In the genomic region with DNA sequence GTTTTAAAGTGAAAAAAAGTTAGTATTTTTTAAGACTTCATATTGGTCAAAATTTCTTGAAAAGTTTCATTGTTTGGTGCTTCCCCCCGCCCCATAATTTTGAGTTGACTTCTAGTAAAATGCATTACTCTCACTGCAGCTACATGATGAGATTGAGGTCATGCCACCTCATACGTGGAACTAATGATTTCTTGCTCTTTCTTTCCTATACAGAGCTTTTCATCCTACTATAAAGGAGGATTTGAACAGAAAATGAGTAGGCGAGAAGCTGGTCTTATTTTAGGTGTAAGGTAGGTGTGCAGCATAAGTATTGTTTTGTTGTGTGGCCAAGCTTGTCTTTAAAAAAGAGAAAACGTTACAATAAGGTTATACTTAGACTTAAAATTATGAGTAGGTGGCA, we compare ENCODE assay signal across 14 cellular contexts. TPM values are rescaled to one million over a fixed set of nuclear protein-coding genes. Genes with fewer than 3 reads are reported as not detected.
A peak's percentile ranks its signal among the peaks of the same experiment; 100 is the strongest.
DNase-seq lines count a peak whose midpoint lies in the region; ATAC-seq, FAIRE-seq and TF ChIP-seq lines count a peak whose summit lies in the region.
"Had no signal": no experiment of that assay in that cellular context is flagged by ENCODE, and none has a peak within 500 bp of the region (broad histone marks: within the 10 kb centered on the region; RNA-seq: fewer than 3 reads in every experiment).

No MANE protein-coding gene starts in this region.

- no peaks in the 10 kb centered on the region for H3K27me3 ChIP-seq in mammary epithelial cell (ENCODE audit: insufficient read depth, low read length)

- H3K27me3 Mint-ChIP-seq in MCF 10A (ENCODE audit: insufficient read depth, unreplicated experiment): no peaks in the 10 kb centered on the region
- no peaks in the 10 kb centered on the region for H3K27me3 Mint-ChIP-seq in memory B cell
- H3K27me3 Mint-ChIP-seq in osteocyte (ENCODE audit: unreplicated experiment): no peaks in the 10 kb centered on the region
- H3K27me3 Mint-ChIP-seq: B cell; CD4-positive, alpha-beta T cell had no signal

- FAIRE-seq in GM12892 (lab: Jason Lieb, UNC): peak; percentile 57

- no peak overlapping the region for H3K27ac ChIP-seq in mammary epithelial cell (ENCODE audit: insufficient read depth, low read depth, low read length)
- H3K27ac ChIP-seq: HL-60 had no signal

- BruUV-seq in MCF 10A (replicated peaks; lab: Mats Ljungman, UMichigan) (no TSS peak), mammary epithelial cell (replicated peaks; lab: Mats Ljungman, UMichigan) (no TSS peak)

- H3K9me3 Mint-ChIP-seq in MCF 10A (ENCODE audit: unreplicated experiment): no peaks in the 10 kb centered on the region
- peaks cover 3% of the 10 kb centered on the region for H3K9me3 Mint-ChIP-seq in memory B cell
- H3K9me3 Mint-ChIP-seq in osteocyte (ENCODE audit: unreplicated experiment): no peaks in the 10 kb centered on the region
- H3K9me3 Mint-ChIP-seq: HFFc6 had no signal

- peaks cover 12% of the 10 kb centered on the region for H3K79me2 ChIP-seq in mammary epithelial cell (ENCODE audit: insufficient read depth, low read length)

- H3K4me2 ChIP-seq in mammary epithelial cell (ENCODE audit: insufficient read depth, low read depth, low read length): no peak overlapping the region

- H3K27ac Mint-ChIP-seq in MCF 10A (ENCODE audit: low read depth, unreplicated experiment): peak overlapping the region; percentile 47
- H3K27ac Mint-ChIP-seq in memory B cell: peak overlapping the region; percentile 67
- H3K27ac Mint-ChIP-seq in osteocyte (ENCODE audit: unreplicated experiment): peak overlapping the region; percentile 51
- H3K27ac Mint-ChIP-seq: B cell; CD4-positive, alpha-beta T cell had no signal

- no peak overlapping the region for H3K4me3 ChIP-seq in mammary epithelial cell (replicated peaks in 1 of 3; ENCODE audit: insufficient read depth in 1 of 3, low read depth in 2 of 3, low read length in 3 of 3)

- CTCF ChIA-PET in MCF 10A (lab: Yijun Ruan, JAX) (no interaction called here), mammary epithelial cell (lab: Charles Lee; ENCODE audit: low non-redundant PET) (no interaction called here)

- POLR2A ChIA-PET in MCF 10A (lab: Yijun Ruan, JAX): no interaction called here

- dilution Hi-C loops in mammary epithelial cell (cut with HindIII; ENCODE audit: low sequenced_read_pairs): no loop called here

- 74% methylated on average over 4 of the region's 4 CpGs for WGBS in mammary epithelial cell (ENCODE audit: low coverage, missing lambda C conversion rate)

- H3K36me3 Mint-ChIP-seq in MCF 10A (ENCODE audit: insufficient read depth, unreplicated experiment): peaks cover 25% of the 10 kb centered on the region
- peaks cover 21% of the 10 kb centered on the region for H3K36me3 Mint-ChIP-seq in memory B cell
- H3K36me3 Mint-ChIP-seq in osteocyte (ENCODE audit: unreplicated experiment): peaks cover 13% of the 10 kb centered on the region

- H3K4me3 Mint-ChIP-seq in MCF 10A (ENCODE audit: unreplicated experiment) (no peak overlapping the region), memory B cell (no peak overlapping the region), osteocyte (ENCODE audit: unreplicated experiment) (no peak overlapping the region)
- H3K4me3 Mint-ChIP-seq: B cell; CD4-positive, alpha-beta T cell; HFFc6 had no signal

- no peaks in the 10 kb centered on the region for H3K9me3 ChIP-seq in mammary epithelial cell (replicated peaks; ENCODE audit: insufficient read depth, low read length)

- in situ Hi-C loops in mammary epithelial cell (cut with MboI; ENCODE audit: low sequenced_read_pairs in 2 of 2): loop anchor here in 1 of 2 donors (25.0 kb wide), 1 partner anchor 709 kb away; a partner anchor contains a TSS

- intact Hi-C loops in MCF 10A (cut with micrococcal nuclease): no loop called here
- intact Hi-C loops in mammary epithelial cell (cut with micrococcal nuclease): no loop called here

- no peaks in the 10 kb centered on the region for H3K36me3 ChIP-seq in mammary epithelial cell (ENCODE audit: insufficient read depth, low read length)

- TF ChIP-seq POLR2A in GM12892 (IDR thresholded peaks at IDR 0.05; ENCODE audit: low read depth, low read length): no peak

- no peak overlapping the region for H3K9ac ChIP-seq in mammary epithelial cell (ENCODE audit: insufficient read depth, low read length)

- TF ChIP-seq CTCF in MCF 10A (IDR thresholded peaks at IDR 0.05; ENCODE audit: unreplicated experiment): no peak
- no peak for TF ChIP-seq CTCF in mammary epithelial cell (conservative IDR thresholded peaks at IDR 0.05 in 1 of 2, IDR thresholded peaks at IDR 0.05 in 1 of 2; ENCODE audit: extremely low read depth in 1 of 2, insufficient read depth in 1 of 2, low read depth in 1 of 2, low read length in 2 of 2)
- no peak for TF ChIP-seq CTCF in osteocyte (IDR thresholded peaks at IDR 0.05)

- no peak overlapping the region for H2AFZ ChIP-seq in mammary epithelial cell (ENCODE audit: low read depth, low read length)

- no peaks in the 10 kb centered on the region for H4K20me1 ChIP-seq in mammary epithelial cell (ENCODE audit: insufficient read depth, low read length)

- DNase-seq in MCF 10A (ENCODE audit: unreplicated experiment) (no peak), mammary epithelial cell (no peak), GM12892 (ENCODE audit: insufficient read length) (no peak), memory B cell (ENCODE audit: low spot score in 2 of 2) (no peak), osteocyte (ENCODE audit: extremely low spot score, unreplicated experiment) (no peak), islet precursor cell (no peak), NCI-H146 treated with DMSO at 0.1 percent for 48 hours (lab: John Stamatoyannopoulos, UW; ENCODE audit: unreplicated experiment) (no peak)
- DNase-seq: C1 segment of cervical spinal cord; CD4-positive, alpha-beta T cell; DMS79; HCEC 1CT; HFFc6 had no signal

- H3K4me1 ChIP-seq in mammary epithelial cell (ENCODE audit: insufficient read depth, low read length): no peaks in the 10 kb centered on the region

- H3K4me1 Mint-ChIP-seq in MCF 10A (ENCODE audit: insufficient read depth, unreplicated experiment): peaks cover 18% of the 10 kb centered on the region
- peaks cover 17% of the 10 kb centered on the region for H3K4me1 Mint-ChIP-seq in memory B cell
- peaks cover 23% of the 10 kb centered on the region for H3K4me1 Mint-ChIP-seq in osteocyte (ENCODE audit: unreplicated experiment)

- no peak for ATAC-seq in memory B cell (ENCODE audit: low read depth)

RNA-seq across cellular contexts. Expression of a gene that starts 55.0 kb away (rescaled TPM):
- 32.4 and 34.0 TPM in 2 replicates for total RNA-seq in MCF 10A (2022)
- 10 to 100 TPM in 1 of 2 donors, 1 to 10 TPM in 1; 9.3 to 20.7 TPM for total RNA-seq in mammary epithelial cell
- polyA plus RNA-seq in mammary epithelial cell: 33.9 TPM
- polyA minus RNA-seq in mammary epithelial cell: 12.9 TPM
- 26.8 TPM for polyA plus RNA-seq in GM12892 (2012; ENCODE audit: missing spikeins)
- total RNA-seq in osteocyte: 22.5 and 24.5 TPM in 2 replicates
